ENCODE assay signal across 8 cellular contexts in the genomic region with DNA sequence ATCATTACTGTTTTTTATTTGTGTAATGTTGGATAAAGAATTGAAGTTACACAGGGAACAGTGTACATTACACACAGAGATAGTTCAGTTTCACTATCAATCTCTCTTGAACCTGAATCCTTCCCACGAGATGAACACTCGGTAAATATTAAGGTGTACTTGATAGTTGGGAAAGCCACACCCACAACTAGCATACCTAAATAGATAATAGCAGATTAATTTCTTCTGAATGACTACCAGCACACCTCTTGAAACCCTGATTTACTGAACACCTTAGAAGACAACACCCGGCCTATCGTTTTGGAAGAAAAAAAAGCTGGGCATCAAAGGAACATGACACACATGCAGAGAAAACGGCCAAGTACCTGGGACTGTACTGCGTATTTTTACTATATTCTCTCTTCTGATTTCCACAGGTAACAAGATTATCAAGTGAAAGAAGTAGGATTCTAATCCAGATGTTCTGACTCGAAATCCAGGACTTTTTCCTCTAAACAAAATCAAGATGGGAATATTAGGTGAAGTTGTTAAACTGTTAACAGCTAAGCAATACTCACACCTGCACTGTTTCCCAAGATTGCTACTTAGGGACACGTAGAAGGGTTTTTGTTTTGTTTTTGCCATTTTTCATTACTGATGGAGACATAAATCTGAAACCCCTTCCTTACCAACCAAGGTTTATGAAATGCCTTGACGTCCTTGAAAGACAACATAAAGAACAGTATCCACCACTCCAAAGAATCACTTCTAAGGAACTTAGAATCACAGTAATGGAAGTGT. TPM values are rescaled to one million over a fixed set of nuclear protein-coding genes. Genes with fewer than 3 reads are reported as not detected.
DNase-seq lines count a peak whose midpoint lies in the region; ATAC-seq, FAIRE-seq and TF ChIP-seq lines count a peak whose summit lies in the region.

No MANE protein-coding gene starts in this region.

- H3K27me3 Mint-ChIP-seq in activated naive CD4-positive, alpha-beta T cell treated with anti-CD3 and anti-CD28 coated beads, Interleukin-2, amount 50 U/mL, for 24 hours: no peaks in the 10 kb centered on the region
- no peaks in the 10 kb centered on the region for H3K27me3 Mint-ChIP-seq in astrocyte (ENCODE audit: low read depth, unreplicated experiment)

- peak overlapping the region; percentile 91 for H3K4me2 ChIP-seq in astrocyte (ENCODE audit: low read length)

- peak overlapping the region; percentile 99 for H3K27ac Mint-ChIP-seq in activated naive CD4-positive, alpha-beta T cell treated with anti-CD3 and anti-CD28 coated beads, Interleukin-2, amount 50 U/mL, for 24 hours
- peak overlapping the region; percentile 97 for H3K27ac Mint-ChIP-seq in astrocyte (ENCODE audit: unreplicated experiment)

- peaks cover 60% of the 10 kb centered on the region for H3K79me2 ChIP-seq in astrocyte (ENCODE audit: insufficient read depth, low read length)

- no peaks in the 10 kb centered on the region for H3K36me3 ChIP-seq in astrocyte (ENCODE audit: insufficient read depth, low read length)
- H3K36me3 ChIP-seq in left lung: no peaks in the 10 kb centered on the region
- H3K36me3 ChIP-seq in testis (ENCODE audit: low read depth, missing control alignments): no peaks in the 10 kb centered on the region

- no peaks in the 10 kb centered on the region for H3K9me3 Mint-ChIP-seq in activated naive CD4-positive, alpha-beta T cell treated with anti-CD3 and anti-CD28 coated beads, Interleukin-2, amount 50 U/mL, for 24 hours
- no peaks in the 10 kb centered on the region for H3K9me3 Mint-ChIP-seq in astrocyte (ENCODE audit: unreplicated experiment)

- intact Hi-C loops in left lung (cut with DNase I) (no loop called here), testis (cut with DNase I; ENCODE audit: low total_unique reads) (no loop called here)

- no peak for TF ChIP-seq POLR2A in testis (IDR thresholded peaks at IDR 0.05)

- peaks cover 12% of the 10 kb centered on the region for H3K36me3 Mint-ChIP-seq in activated naive CD4-positive, alpha-beta T cell treated with anti-CD3 and anti-CD28 coated beads, Interleukin-2, amount 50 U/mL, for 24 hours
- no peaks in the 10 kb centered on the region for H3K36me3 Mint-ChIP-seq in astrocyte (ENCODE audit: low read depth, unreplicated experiment)

- H2AFZ ChIP-seq in astrocyte (ENCODE audit: low read depth, low read length): peak overlapping the region; percentile 98

- WGBS in testis, 2 donors: 10 to 17% methylated on average over 9 of the region's 9 CpGs

- no peak for DNase-seq in activated naive CD4-positive, alpha-beta T cell treated with Interleukin-2 at 50 U/mL for 16 hours
- DNase-seq in astrocyte (ENCODE audit: low read depth) (no peak), left lung (no peak), testis (no peak), 8988T (no peak), UCSD-AML1 (lab: John Stamatoyannopoulos, UW; ENCODE audit: unreplicated experiment) (no peak)

- H3K4me3 ChIP-seq in astrocyte (ENCODE audit: insufficient read depth, low read depth, low read length): peak overlapping the region; percentile 95
- H3K4me3 ChIP-seq in left lung: peak overlapping the region; percentile 81 to 86
- H3K4me3 ChIP-seq in testis: peak overlapping the region; percentile 94 to 97

- H3K4me3 Mint-ChIP-seq in activated naive CD4-positive, alpha-beta T cell treated with anti-CD3 and anti-CD28 coated beads, Interleukin-2, amount 50 U/mL, for 24 hours: peak overlapping the region; percentile 99
- H3K4me3 Mint-ChIP-seq in astrocyte (ENCODE audit: unreplicated experiment): peak overlapping the region; percentile 100

- H3K4me1 Mint-ChIP-seq in activated naive CD4-positive, alpha-beta T cell treated with anti-CD3 and anti-CD28 coated beads, Interleukin-2, amount 50 U/mL, for 24 hours: peaks cover 39% of the 10 kb centered on the region
- H3K4me1 Mint-ChIP-seq in astrocyte (ENCODE audit: low read depth, unreplicated experiment): no peaks in the 10 kb centered on the region

- no peak for TF ChIP-seq CTCF in astrocyte (IDR thresholded peaks at IDR 0.05; ENCODE audit: insufficient read depth, low read depth, low read length)
- TF ChIP-seq CTCF in left lung (IDR thresholded peaks at IDR 0.05): no peak
- TF ChIP-seq CTCF in testis (IDR thresholded peaks at IDR 0.05): no peak

- H3K4me1 ChIP-seq in astrocyte (ENCODE audit: insufficient read depth, low read length): peaks cover 12% of the 10 kb centered on the region
- H3K4me1 ChIP-seq in left lung: peaks cover 0 to 28% of the 10 kb centered on the region in 2 donors
- peaks cover 8% of the 10 kb centered on the region for H3K4me1 ChIP-seq in testis

- H4K20me1 ChIP-seq in astrocyte (ENCODE audit: insufficient read depth, low read length): peaks cover 39% of the 10 kb centered on the region

- H3K9me3 ChIP-seq in astrocyte (ENCODE audit: insufficient read depth, low read depth, low read length) (no peaks in the 10 kb centered on the region), left lung (peaks cover 0 to 11% of the 10 kb centered on the region in 2 donors), testis (no peaks in the 10 kb centered on the region)

- FAIRE-seq in astrocyte (lab: Jason Lieb, UNC): peak; percentile 56

- H3K27me3 ChIP-seq in astrocyte (ENCODE audit: insufficient read depth, low read length): peaks cover 3% of the 10 kb centered on the region
- H3K27me3 ChIP-seq in left lung: no peaks in the 10 kb centered on the region
- H3K27me3 ChIP-seq in testis: no peaks in the 10 kb centered on the region

- H3K9ac ChIP-seq in astrocyte (ENCODE audit: low read length): peak overlapping the region; percentile 99

- peak overlapping the region; percentile 96 for H3K27ac ChIP-seq in astrocyte (ENCODE audit: low read depth, low read length)
- H3K27ac ChIP-seq in left lung: peak overlapping the region; percentile 90 to 95
- H3K27ac ChIP-seq in testis: peak overlapping the region; percentile 95 to 97

- ATAC-seq in left lung: no peak
- no peak for ATAC-seq in HG03565 (IDR thresholded peaks at IDR 0.05; ENCODE audit: unreplicated experiment)

RNA-seq across cellular contexts. Expression of a gene that starts 1.0 kb away (rescaled TPM):
- 28.8 and 30.9 TPM in 2 replicates for total RNA-seq in astrocyte
- total RNA-seq in left lung: 10 to 100 TPM; 25.2 to 36.2 TPM
- 10 to 100 TPM; 30.8 to 39.8 TPM for total RNA-seq in testis
- polyA plus RNA-seq in testis (ENCODE audit: insufficient read depth, low read depth, low replicate concordance): 5.3 TPM

RNA-seq across cellular contexts. Expression of a gene that starts 6.2 kb away (rescaled TPM):
- not detected in 2 replicates for total RNA-seq in astrocyte
- under 1 TPM; 0.17 to 0.29 TPM for total RNA-seq in left lung
- total RNA-seq in testis: 10 to 100 TPM; 25.7 to 32.3 TPM
- 32.7 TPM for polyA plus RNA-seq in testis (ENCODE audit: insufficient read depth, low read depth, low replicate concordance)

Comparison
In these comparisons a context has a peak if more than half of its experiments do, and no peak if none do; other contexts are left out.
1. RNA of a gene that starts 6.2 kb away (total RNA-seq): 25.7 to 32.3 TPM in testis; 0.17 to 0.29 TPM in left lung and not detected in astrocyte; every median in the first group is over 10 times any median in the second.
2. Peak in every context shown above with its lines, with median percentiles within 50 percentile points of each other: H3K27ac ChIP-seq and H3K4me3 ChIP-seq.